ENCODE assay signal across 8 cellular contexts in genomic region chr12:53079226-53080117, GRCh38. TPM values are rescaled to one million over a fixed set of nuclear protein-coding genes. Genes with fewer than 3 reads are reported as not detected.
DNase-seq lines count a peak whose midpoint lies in the region; ATAC-seq, FAIRE-seq and TF ChIP-seq lines count a peak whose summit lies in the region.

Gene SPRYD3, minus strand, starts transcription at chr12:53079390. Its CDS starts 57 bp downstream, at chr12:53079333.

- H3K27me3 Mint-ChIP-seq in activated T-cell treated with anti-CD3 and anti-CD28 coated beads, Interleukin-2, amount 50 U/mL, for 72 hours (ENCODE audit: low read depth), result no peaks in the 10 kb centered on the region
- H3K27me3 Mint-ChIP-seq in naive B cell, result no peaks in the 10 kb centered on the region
- no peaks in the 10 kb centered on the region for H3K27me3 Mint-ChIP-seq in stimulated activated memory B cell treated with anti-CD40 and anti-IgM and Interleukin-4, amounts not matched to agents 10 μg/mL and 1 μg/mL and 100 μg/mL, for 72 hours

- H3K27ac Mint-ChIP-seq in activated T-cell treated with anti-CD3 and anti-CD28 coated beads, Interleukin-2, amount 50 U/mL, for 72 hours, result peak within 1 kb of the TSS; percentile 75
- peak within 1 kb of the TSS; percentile 80 to 97 (median 94) for H3K27ac Mint-ChIP-seq in naive B cell
- peak within 1 kb of the TSS; percentile 95 for H3K27ac Mint-ChIP-seq in stimulated activated memory B cell treated with anti-CD40 and anti-IgM and Interleukin-4, amounts not matched to agents 10 μg/mL and 1 μg/mL and 100 μg/mL, for 72 hours

- TF ChIP-seq CTCF in esophagus muscularis mucosa (IDR thresholded peaks at IDR 0.05), result no peak

- FAIRE-seq in RCC 7860 (lab: Jason Lieb, UNC), result peak; percentile 72

- H3K27me3 ChIP-seq in esophagus muscularis mucosa, result no peaks in the 10 kb centered on the region

- TF ChIP-seq POLR2A in esophagus muscularis mucosa (IDR thresholded peaks at IDR 0.05; ENCODE audit: low read depth), result peak; percentile 72

- intact Hi-C loops in esophagus muscularis mucosa (cut with DNase I), result loop anchor here (10.0 kb wide), 1 partner anchor 75 kb away; no protein-coding TSS in a partner anchor

- TF ChIP-seq EP300 in esophagus muscularis mucosa (IDR thresholded peaks at IDR 0.05), result no peak

- H3K4me3 Mint-ChIP-seq in activated T-cell treated with anti-CD3 and anti-CD28 coated beads, Interleukin-2, amount 50 U/mL, for 72 hours, result peak within 1 kb of the TSS; percentile 74 to 92
- H3K4me3 Mint-ChIP-seq in naive B cell, result peak within 1 kb of the TSS; percentile 86 to 98 (median 95)
- H3K4me3 Mint-ChIP-seq in stimulated activated memory B cell treated with anti-CD40 and anti-IgM and Interleukin-4, amounts not matched to agents 10 μg/mL and 1 μg/mL and 100 μg/mL, for 72 hours, result peak within 1 kb of the TSS; percentile 81

- H3K9me3 Mint-ChIP-seq in activated T-cell treated with anti-CD3 and anti-CD28 coated beads, Interleukin-2, amount 50 U/mL, for 72 hours, result no peaks in the 10 kb centered on the region
- H3K9me3 Mint-ChIP-seq in naive B cell, result peaks cover 0 to 1% (median 0%) of the 10 kb centered on the region in 7 donors
- H3K9me3 Mint-ChIP-seq in stimulated activated memory B cell treated with anti-CD40 and anti-IgM and Interleukin-4, amounts not matched to agents 10 μg/mL and 1 μg/mL and 100 μg/mL, for 72 hours, result no peaks in the 10 kb centered on the region

- H3K9me3 ChIP-seq in KOPT-K1 (ENCODE audit: insufficient read depth, low read length, poor library complexity, severe bottlenecking), result peaks cover 4% of the 10 kb centered on the region
- no peaks in the 10 kb centered on the region for H3K9me3 ChIP-seq in esophagus muscularis mucosa

- DNase-seq in DMS79 (lab: John Stamatoyannopoulos, UW), result peak; percentile 76
- peak; percentile 92 for DNase-seq in RCC 7860 (ENCODE audit: low spot score)
- peak; percentile 98 to 99 for DNase-seq in activated T-cell treated with anti-CD3 and anti-CD28 coated beads, Interleukin-2, amount 50 U/mL, for 72 hours
- peak; percentile 100 for DNase-seq in esophagus muscularis mucosa (ENCODE audit: extremely low spot score)
- peak; percentile 97 for DNase-seq in naive B cell

- 2% methylated on average over 34 of the region's 67 CpGs for WGBS in esophagus muscularis mucosa

- peaks cover 23 to 61% (median 59%) of the 10 kb centered on the region in 4 donors for H3K4me1 ChIP-seq in esophagus muscularis mucosa

- H3K27ac ChIP-seq in KOPT-K1 (ENCODE audit: low read depth, low read length, poor library complexity, severe bottlenecking) (peak within 1 kb of the TSS; percentile 88), esophagus muscularis mucosa (replicated peaks in 1 of 4) (peak within 1 kb of the TSS; percentile 91 to 96 (median 94))

- peak within 1 kb of the TSS; percentile 66 to 78 (median 72) for H3K4me3 ChIP-seq in esophagus muscularis mucosa

- peaks cover 43% of the 10 kb centered on the region for H3K4me1 Mint-ChIP-seq in activated T-cell treated with anti-CD3 and anti-CD28 coated beads, Interleukin-2, amount 50 U/mL, for 72 hours (ENCODE audit: low read depth)
- peaks cover 32 to 56% (median 45%) of the 10 kb centered on the region in 3 donors for H3K4me1 Mint-ChIP-seq in naive B cell
- peaks cover 35% of the 10 kb centered on the region for H3K4me1 Mint-ChIP-seq in stimulated activated memory B cell treated with anti-CD40 and anti-IgM and Interleukin-4, amounts not matched to agents 10 μg/mL and 1 μg/mL and 100 μg/mL, for 72 hours

- peaks cover 7% of the 10 kb centered on the region; the same call in 1 of the 2 replicates for H3K36me3 ChIP-seq in KOPT-K1 (ENCODE audit: insufficient read depth, low read length)
- peaks cover 20 to 35% (median 26%) of the 10 kb centered on the region in 4 donors for H3K36me3 ChIP-seq in esophagus muscularis mucosa

- peaks cover 1 to 2% of the 10 kb centered on the region in 2 donors for H3K36me3 Mint-ChIP-seq in activated T-cell treated with anti-CD3 and anti-CD28 coated beads, Interleukin-2, amount 50 U/mL, for 72 hours (ENCODE audit: insufficient read depth in 2 of 2)
- H3K36me3 Mint-ChIP-seq in naive B cell, result peaks cover 0 to 15% of the 10 kb centered on the region in 2 donors
- H3K36me3 Mint-ChIP-seq in stimulated activated memory B cell treated with anti-CD40 and anti-IgM and Interleukin-4, amounts not matched to agents 10 μg/mL and 1 μg/mL and 100 μg/mL, for 72 hours, result peaks cover 19% of the 10 kb centered on the region

- ATAC-seq in GM21786 (IDR thresholded peaks at IDR 0.05; ENCODE audit: unreplicated experiment), result peak; percentile 96
- ATAC-seq in activated T-cell treated with anti-CD3 and anti-CD28 coated beads, Interleukin-2, amount 50 U/mL, for 72 hours (replicated peaks in 1 of 2), result peak; percentile 98
- ATAC-seq in naive B cell (ENCODE audit: low read depth in 2 of 2), result peak; percentile 95 to 97
- peak; percentile 100 for ATAC-seq in stimulated activated memory B cell treated with anti-CD40 and anti-IgM and Interleukin-4, amounts not matched to agents 10 μg/mL and 1 μg/mL and 100 μg/mL, for 72 hours

RNA-seq across cellular contexts. Expression of gene SPRYD3, which starts in this region (rescaled TPM):
- 10 to 100 TPM; 30.0 to 31.5 TPM for total RNA-seq in activated T-cell treated with anti-CD3 and anti-CD28 coated beads, Interleukin-2, amount 50 U/mL, for 72 hours
- total RNA-seq in esophagus muscularis mucosa, result 100 to 1,000 TPM in 2 of 4 donors, 10 to 100 TPM in 2; 79.7 to 125 (median 99.1) TPM
- polyA plus RNA-seq in naive B cell (ENCODE audit: low read depth in 6 of 6), result 10 to 100 TPM; 12.8 to 31.1 (median 23.2) TPM

Comparison
In these comparisons a context has a peak if more than half of its experiments do, and no peak if none do; other contexts are left out.
1. Peak in every context shown above with its lines: DNase-seq, ATAC-seq, H3K4me3 ChIP-seq and H3K27ac ChIP-seq.